10 cellular contexts compared by ENCODE assay signal in the genomic region with DNA sequence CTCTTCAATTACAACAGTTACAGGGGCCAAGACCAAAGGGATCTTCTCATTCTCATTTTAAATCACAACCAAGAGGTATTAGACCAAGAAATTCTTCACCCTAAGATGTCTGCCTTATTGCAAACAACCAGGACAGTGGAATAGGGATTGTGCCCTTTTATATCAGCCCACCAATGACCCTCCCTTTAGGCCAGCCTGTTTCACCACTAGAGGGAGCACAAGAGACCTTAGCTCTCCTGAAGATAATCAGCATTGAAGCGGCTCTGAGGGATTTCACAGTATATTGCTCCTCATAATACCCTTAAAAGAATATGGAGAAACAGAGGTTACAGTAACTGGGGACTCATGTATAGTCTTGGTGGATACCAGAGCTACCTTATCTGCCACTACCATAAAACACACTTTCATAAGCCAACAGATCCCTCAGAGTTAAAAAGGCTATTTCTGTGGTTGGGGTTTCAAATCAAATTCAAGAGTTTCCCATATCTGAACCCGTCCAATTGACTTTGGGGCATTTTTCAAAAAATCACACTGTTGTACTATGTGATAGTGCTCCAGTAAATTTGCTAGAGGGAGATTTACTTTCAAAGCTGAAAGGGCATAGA. TPM values are rescaled to one million over a fixed set of nuclear protein-coding genes. Genes with fewer than 3 reads are reported as not detected.
A peak's percentile ranks its signal among the peaks of the same experiment; 100 is the strongest.
DNase-seq lines count a peak whose midpoint lies in the region; ATAC-seq and TF ChIP-seq lines count a peak whose summit lies in the region.
"Not testable (repeated sequence)": the region's sequence is repeated elsewhere in the genome, so short reads cannot be mapped to it uniquely, and the experiment has no call there.
"Had no signal": no experiment of that assay in that cellular context is flagged by ENCODE, and none has a peak within 500 bp of the region (broad histone marks: within the 10 kb centered on the region; RNA-seq: fewer than 3 reads in every experiment).

No MANE protein-coding gene starts in this region.

- intact Hi-C loops in HCT116 (cut with micrococcal nuclease), result loop anchor here (2.0 to 5.0 kb wide), 2 partner anchors 60 to 522 kb away; no protein-coding TSS in a partner anchor
- intact Hi-C loops in body of pancreas (cut with DNase I); heart left ventricle (cut with DNase I): not testable (repeated sequence)

- not testable (repeated sequence) for H3K4me1 Mint-ChIP-seq in T-cell; natural killer cell treated with Interleukin-12 subunit alpha and Interleukin-12 subunit beta and Interleukin-15 and Interleukin-18, amount 100 ng/mL, for 72 hours (ENCODE audit: low read depth in 2 of 2)

- H3K27me3 ChIP-seq in HCT116 (ENCODE audit: insufficient read depth, low read length); Loucy (ENCODE audit: insufficient read depth, low read length, poor library complexity, severe bottlenecking); body of pancreas; heart left ventricle: not testable (repeated sequence)

- H2AFZ ChIP-seq in HCT116 (ENCODE audit: low read depth, low read length, poor library complexity, severe bottlenecking), result peak overlapping the region; percentile 14
- not testable (repeated sequence) for H2AFZ ChIP-seq in Loucy (ENCODE audit: low read length)

- not testable (repeated sequence) for H3K36me3 ChIP-seq in HCT116 (ENCODE audit: control insufficient read depth in 1 of 2, insufficient read depth in 2 of 2, low read length in 2 of 2); Loucy (ENCODE audit: insufficient read depth, low read length); body of pancreas (replicated peaks in 1 of 2; ENCODE audit: insufficient read depth in 1 of 2, low read depth in 2 of 2); heart left ventricle

- H3K27ac Mint-ChIP-seq in T-cell; natural killer cell treated with Interleukin-12 subunit alpha and Interleukin-12 subunit beta and Interleukin-15 and Interleukin-18, amount 100 ng/mL, for 72 hours: not testable (repeated sequence)

- H3K9me3 Mint-ChIP-seq in T-cell; natural killer cell treated with Interleukin-12 subunit alpha and Interleukin-12 subunit beta and Interleukin-15 and Interleukin-18, amount 100 ng/mL, for 72 hours: not testable (repeated sequence)

- H3K36me3 Mint-ChIP-seq in T-cell, result peaks cover 12% of the 10 kb centered on the region
- not testable (repeated sequence) for H3K36me3 Mint-ChIP-seq in natural killer cell treated with Interleukin-12 subunit alpha and Interleukin-12 subunit beta and Interleukin-15 and Interleukin-18, amount 100 ng/mL, for 72 hours

- H3K9me2 ChIP-seq in HCT116 (ENCODE audit: insufficient read depth); Loucy (replicated peaks; ENCODE audit: low read depth, low read length): not testable (repeated sequence)

- not testable (repeated sequence) for H3K27me3 Mint-ChIP-seq in T-cell
- peaks cover 7 to 21% of the 10 kb centered on the region in 2 donors for H3K27me3 Mint-ChIP-seq in natural killer cell treated with Interleukin-12 subunit alpha and Interleukin-12 subunit beta and Interleukin-15 and Interleukin-18, amount 100 ng/mL, for 72 hours

- not testable (repeated sequence) for H3K9ac ChIP-seq in HCT116 (ENCODE audit: low read length); Loucy (ENCODE audit: low read depth, low read length, poor library complexity, severe bottlenecking)

- peak; percentile 37; the same call in 1 of the 2 replicates for TF ChIP-seq RAD21 in HCT116 (IDR thresholded peaks at IDR 0.05; ENCODE audit: low read depth)

- H3K4me3 ChIP-seq in HCT116 (replicated peaks in 1 of 2; ENCODE audit: low read depth in 1 of 2, low read length in 2 of 2); Loucy (ENCODE audit: low read length, poor library complexity, severe bottlenecking); body of pancreas; heart left ventricle: not testable (repeated sequence)

- H3K27ac ChIP-seq in 22Rv1; HCT116 (ENCODE audit: low read depth, low read length); body of pancreas; heart left ventricle: not testable (repeated sequence)

- not testable (repeated sequence) for TF ChIP-seq POLR2A in HCT116 (IDR thresholded peaks at IDR 0.05; ENCODE audit: borderline replicate concordance, extremely low read depth, insufficient read depth, insufficient read length); body of pancreas (IDR thresholded peaks at IDR 0.05); heart left ventricle (IDR thresholded peaks at IDR 0.05)

- peak; percentile 100 for ATAC-seq in HCT116
- ATAC-seq in T-cell (replicated peaks in 1 of 4), result peak; percentile 52 to 70 (median 62)
- ATAC-seq in body of pancreas, result peak; percentile 50
- peak in 3 of 4 donors; percentile 67 to 80 (median 69) for ATAC-seq in heart left ventricle
- peak; percentile 73 to 82 for ATAC-seq in natural killer cell treated with Interleukin-12 subunit alpha and Interleukin-12 subunit beta and Interleukin-15 and Interleukin-18, amount 100 ng/mL, for 72 hours

- RAD21 ChIA-PET in HCT116 (lab: Charles Lee; ENCODE audit: low non-redundant PET in 1 of 2, low total read pairs in 2 of 2, uncharacterized antibody in 2 of 2, unreplicated experiment in 2 of 2), result not testable (repeated sequence)

- whole genome bisulfite sequencing in body of pancreas, 2 donors, result 28 to 42% methylated on average over 2 of the region's 2 CpGs
- 54 to 68% (median 64%) methylated on average over 1 to 2 of the region's 2 CpGs for WGBS in heart left ventricle, 4 donors

- BruUV-seq in HCT116 (replicated peaks; lab: Mats Ljungman, UMichigan), result not testable (repeated sequence)

- H3K79me2 ChIP-seq in HCT116 (ENCODE audit: insufficient read depth, low read length); Loucy (ENCODE audit: insufficient read depth, low read length): not testable (repeated sequence)

- CTCF ChIA-PET in HCT116 (lab: Charles Lee), result not testable (repeated sequence)
- CTCF ChIA-PET in T-cell (lab: Charles Lee), result interaction anchor here in 1 of 2 donors (1.1 kb wide), 1 partner anchor 62 kb away, joined by 4 read pairs; no protein-coding TSS in a partner anchor

- not testable (repeated sequence) for H3K4me1 ChIP-seq in HCT116 (ENCODE audit: control insufficient read depth in 1 of 2, insufficient read depth in 2 of 2, low read length in 2 of 2); Loucy (ENCODE audit: insufficient read depth, low read length, poor library complexity, severe bottlenecking); body of pancreas; heart left ventricle

- POLR2A ChIA-PET in HCT116 (lab: Charles Lee); T-cell (lab: Charles Lee): not testable (repeated sequence)

- peak; percentile 10 for DNase-seq in HCT116 (ENCODE audit: low read depth, low spot score)
- not testable (repeated sequence) for DNase-seq in T-cell; body of pancreas; heart left ventricle; natural killer cell treated with Interleukin-12 subunit alpha and Interleukin-12 subunit beta and Interleukin-15 and Interleukin-18, amount 100 ng/mL, for 72 hours (ENCODE audit: low spot score)

- H4K20me1 ChIP-seq in HCT116 (ENCODE audit: insufficient read depth); Loucy (ENCODE audit: insufficient read depth, low read length, poor library complexity, severe bottlenecking): not testable (repeated sequence)

- H3F3A ChIP-seq in Loucy (ENCODE audit: low read depth), result not testable (repeated sequence)

- H3K9me3 ChIP-seq in HCT116 (ENCODE audit: control insufficient read depth in 1 of 2, insufficient read depth in 1 of 2, low read depth in 1 of 2, low read length in 2 of 2); Loucy (ENCODE audit: insufficient read depth, low read depth, low read length); body of pancreas: not testable (repeated sequence)
- H3K9me3 ChIP-seq in heart left ventricle, result peaks cover 0 to 12% (median 0%) of the 10 kb centered on the region in 12 donors

- H3K4me3 Mint-ChIP-seq in T-cell; natural killer cell treated with Interleukin-12 subunit alpha and Interleukin-12 subunit beta and Interleukin-15 and Interleukin-18, amount 100 ng/mL, for 72 hours: not testable (repeated sequence)

- peak; percentile 39 for TF ChIP-seq CTCF in 22Rv1 (IDR thresholded peaks at IDR 0.05)
- TF ChIP-seq CTCF in GM12872 (IDR thresholded peaks at IDR 0.05; ENCODE audit: insufficient read depth, low read depth, low read length), result peak; percentile 55
- peak; percentile 23 to 66 (median 66); a peak in 5 of 6 replicates for TF ChIP-seq CTCF in HCT116 (IDR thresholded peaks at IDR 0.05 in 2 of 3, conservative IDR thresholded peaks at IDR 0.05 in 1 of 3; ENCODE audit: borderline replicate concordance in 1 of 3, insufficient read depth in 1 of 3, low read depth in 2 of 3, low read length in 2 of 3)
- peak; percentile 58 for TF ChIP-seq CTCF in Loucy (conservative IDR thresholded peaks at IDR 0.05; ENCODE audit: low read length)
- TF ChIP-seq CTCF in body of pancreas (IDR thresholded peaks at IDR 0.05), result peak in 2 of 7 experiments; percentile 38 to 49
- peak; percentile 35 to 65 (median 52) for TF ChIP-seq CTCF in heart left ventricle (IDR thresholded peaks at IDR 0.05)

- H3K4me2 ChIP-seq in HCT116 (ENCODE audit: low read length); Loucy (ENCODE audit: low read depth, low read length, poor library complexity, severe bottlenecking): not testable (repeated sequence)

RNA-seq across cellular contexts. Expression of a gene that starts 11.5 kb away (rescaled TPM):
- total RNA-seq in HCT116 (2021; ENCODE audit: unreplicated experiment), result not detected
- not detected in 2 replicates for polyA plus RNA-seq in HCT116 (2012)
- not detected for total RNA-seq in T-cell
- not detected for total RNA-seq in body of pancreas
- total RNA-seq in heart left ventricle, result not detected
- polyA plus RNA-seq in heart left ventricle, result not detected
- not detected for total RNA-seq in natural killer cell treated with Interleukin-12 subunit alpha and Interleukin-12 subunit beta and Interleukin-15 and Interleukin-18, amount 100 ng/mL, for 72 hours
- total RNA-seq: sigmoid colon had no signal
- polyA plus RNA-seq: esophagus had no signal

Comparison
In these comparisons a context has a peak if more than half of its experiments do, and no peak if none do; other contexts are left out.
1. ATAC-seq: peak in every context shown above with its lines; median percentile 100 in HCT116; 78 in natural killer cell treated with Interleukin-12 subunit alpha and Interleukin-12 subunit beta and Interleukin-15 and Interleukin-18, amount 100 ng/mL, for 72 hours; 69 in heart left ventricle; 62 in T-cell; 50 in body of pancreas.